ENCODE assay signal across 1 cellular context in genomic region chr5:171315925-171316257, GRCh38.
TF ChIP-seq lines count a peak whose summit lies in the region.

No MANE protein-coding gene starts in this region.

TF ChIP-seq in GM23338, 12 proteins besides CTCF, POLR2A, EP300 and RAD21 (continued from another document):
- TF ChIP-seq ZNF462 (CRISPR knock-in tag; IDR thresholded peaks at IDR 0.05), result no peak
- no peak for TF ChIP-seq CREB1 (CRISPR knock-in tag; IDR thresholded peaks at IDR 0.05; ENCODE audit: low read depth)
